Comparison of ENCODE assay signal across 8 cellular contexts in genomic region chr10:112389147-112389822, GRCh38. TPM values are rescaled to one million over a fixed set of nuclear protein-coding genes. Genes with fewer than 3 reads are reported as not detected.
DNase-seq lines count a peak whose midpoint lies in the region; ATAC-seq and TF ChIP-seq lines count a peak whose summit lies in the region.

No MANE protein-coding gene starts in this region.

- H3K36me3 ChIP-seq in OCI-LY1 (ENCODE audit: insufficient read depth, low read length) (no peaks in the 10 kb centered on the region), mammary epithelial cell (ENCODE audit: insufficient read depth, low read length) (no peaks in the 10 kb centered on the region), aorta (ENCODE audit: control insufficient read depth in 1 of 2, insufficient read depth in 2 of 2, low read length in 1 of 2) (no peaks in the 10 kb centered on the region)

- peak overlapping the region; percentile 23; the same call in 1 of the 2 replicates for H3K4me2 ChIP-seq in OCI-LY1 (ENCODE audit: low read length)
- H3K4me2 ChIP-seq in mammary epithelial cell (ENCODE audit: insufficient read depth, low read depth, low read length) = peak overlapping the region; percentile 12

- peak overlapping the region; percentile 37 for H3K4me3 Mint-ChIP-seq in memory B cell

- H3K27ac Mint-ChIP-seq in memory B cell = peak overlapping the region; percentile 94

- no peaks in the 10 kb centered on the region for H3K9me3 Mint-ChIP-seq in memory B cell

- in situ Hi-C loops in mammary epithelial cell (cut with MboI; ENCODE audit: low sequenced_read_pairs in 2 of 2) = no loop called here

- peaks cover 27% of the 10 kb centered on the region for H3K4me1 Mint-ChIP-seq in memory B cell

- ATAC-seq in GM18858 (IDR thresholded peaks at IDR 0.05; ENCODE audit: unreplicated experiment) (peak; percentile 55), HG02840 (IDR thresholded peaks at IDR 0.05; ENCODE audit: low FRiP score, unreplicated experiment) (peak; percentile 84), memory B cell (ENCODE audit: low read depth) (peak; percentile 96), aorta (ENCODE audit: low FRiP score) (peak; percentile 65)

- no peaks in the 10 kb centered on the region for H3K9me2 ChIP-seq in OCI-LY1 (ENCODE audit: low read depth, low read length)

- no peaks in the 10 kb centered on the region for H3F3A ChIP-seq in OCI-LY1 (ENCODE audit: insufficient read depth, low read length)

- H3K9me3 ChIP-seq in OCI-LY1 (ENCODE audit: low read length) = no peaks in the 10 kb centered on the region
- H3K9me3 ChIP-seq in mammary epithelial cell (replicated peaks; ENCODE audit: insufficient read depth, low read length) = no peaks in the 10 kb centered on the region
- H3K9me3 ChIP-seq in aorta (ENCODE audit: control insufficient read depth, low read length) = no peaks in the 10 kb centered on the region

- CTCF ChIA-PET in mammary epithelial cell (lab: Charles Lee; ENCODE audit: low non-redundant PET) = no interaction called here

- H3K27me3 ChIP-seq in OCI-LY1 (ENCODE audit: insufficient read depth, low read length) = no peaks in the 10 kb centered on the region
- H3K27me3 ChIP-seq in mammary epithelial cell (ENCODE audit: insufficient read depth, low read length) = peaks cover 2% of the 10 kb centered on the region
- no peaks in the 10 kb centered on the region for H3K27me3 ChIP-seq in aorta (ENCODE audit: control insufficient read depth in 1 of 2, insufficient read depth in 2 of 2, low read length in 1 of 2)
- peaks cover 0 to 11% (median 0%) of the 10 kb centered on the region in 45 donors for H3K27me3 ChIP-seq in dorsolateral prefrontal cortex

- H3K36me3 Mint-ChIP-seq in memory B cell = peaks cover 5% of the 10 kb centered on the region

- no peak overlapping the region for H3K9ac ChIP-seq in OCI-LY1 (ENCODE audit: low read length)
- no peak overlapping the region for H3K9ac ChIP-seq in mammary epithelial cell (ENCODE audit: insufficient read depth, low read length)

- DNase-seq in mammary epithelial cell (peak; percentile 62), memory B cell (ENCODE audit: low spot score in 2 of 2) (peak in 1 of 2 donors; percentile 36), aorta (peak in 1 of 2 donors; percentile 66), occipital lobe (lab: John Stamatoyannopoulos, UW) (no peak), dorsolateral prefrontal cortex (no peak)

- intact Hi-C loops in mammary epithelial cell (cut with micrococcal nuclease) (no loop called here), aorta (cut with DNase I) (no loop called here), dorsolateral prefrontal cortex (cut with DNase I) (no loop called here)

- TF ChIP-seq CTCF in OCI-LY1 (IDR thresholded peaks at IDR 0.05; ENCODE audit: low read length) = no peak
- no peak for TF ChIP-seq CTCF in mammary epithelial cell (conservative IDR thresholded peaks at IDR 0.05 in 1 of 2, IDR thresholded peaks at IDR 0.05 in 1 of 2; ENCODE audit: extremely low read depth in 1 of 2, insufficient read depth in 1 of 2, low read depth in 1 of 2, low read length in 2 of 2)
- TF ChIP-seq CTCF in dorsolateral prefrontal cortex (IDR thresholded peaks at IDR 0.05 in 54 of 56, conservative IDR thresholded peaks at IDR 0.05 in 2 of 56; ENCODE audit: low read depth in 1 of 56, partially characterized antibody in 56 of 56) = no peak

- 66% methylated on average over 8 of the region's 8 CpGs for WGBS in mammary epithelial cell (ENCODE audit: low coverage, missing lambda C conversion rate)
- WGBS in aorta, 2 donors = 42% methylated on average over 8 of the region's 8 CpGs

- H3K79me2 ChIP-seq in OCI-LY1 (ENCODE audit: insufficient read depth, low read length) (0 out of 2 replicates have a peak, but pooled peaks cover 8% of the 10 kb centered on the region), mammary epithelial cell (ENCODE audit: insufficient read depth, low read length) (no peaks in the 10 kb centered on the region)

- H4K20me1 ChIP-seq in OCI-LY1 (ENCODE audit: insufficient read depth, low read length) (no peaks in the 10 kb centered on the region), mammary epithelial cell (ENCODE audit: insufficient read depth, low read length) (no peaks in the 10 kb centered on the region)

- H3K27me3 Mint-ChIP-seq in memory B cell = no peaks in the 10 kb centered on the region

- H3K4me1 ChIP-seq in OCI-LY1 (ENCODE audit: insufficient read depth, low read length, severe bottlenecking) (peaks cover 9% of the 10 kb centered on the region), mammary epithelial cell (ENCODE audit: insufficient read depth, low read length) (peaks cover 9% of the 10 kb centered on the region), aorta (ENCODE audit: control insufficient read depth in 1 of 2, insufficient read depth in 2 of 2, low read length in 2 of 2) (no peaks in the 10 kb centered on the region)

- no peak overlapping the region for H2AFZ ChIP-seq in OCI-LY1 (ENCODE audit: low read length)
- peak overlapping the region; percentile 69 for H2AFZ ChIP-seq in mammary epithelial cell (ENCODE audit: low read depth, low read length)

- no TSS peak for BruUV-seq in mammary epithelial cell (replicated peaks; lab: Mats Ljungman, UMichigan)

- H3K4me3 ChIP-seq in OCI-LY1 (ENCODE audit: low read depth, low read length, poor library complexity, severe bottlenecking) (no peak overlapping the region), mammary epithelial cell (replicated peaks in 1 of 3; ENCODE audit: insufficient read depth in 1 of 3, low read depth in 2 of 3, low read length in 3 of 3) (no peak overlapping the region), aorta (ENCODE audit: low read length in 2 of 2) (no peak overlapping the region), dorsolateral prefrontal cortex (no peak overlapping the region)

- H3K27ac ChIP-seq in OCI-LY1 (ENCODE audit: low read depth, low read length, poor library complexity, severe bottlenecking) = no peak overlapping the region
- H3K27ac ChIP-seq in mammary epithelial cell (ENCODE audit: insufficient read depth, low read depth, low read length) = no peak overlapping the region
- no peak overlapping the region for H3K27ac ChIP-seq in aorta (ENCODE audit: low read depth in 1 of 2, low read length in 2 of 2)
- H3K27ac ChIP-seq in dorsolateral prefrontal cortex = peak overlapping the region in 6 of 59 donors; percentile 3 to 51 (median 22)

- dilution Hi-C loops in mammary epithelial cell (cut with HindIII; ENCODE audit: low sequenced_read_pairs) = no loop called here

RNA-seq across cellular contexts. Expression of gene ACSL5, which starts 15.4 kb away (rescaled TPM):
- total RNA-seq in mammary epithelial cell = under 1 TPM in 1 of 2 donors, not detected in 1; 0.17 TPM
- polyA plus RNA-seq in mammary epithelial cell = 0.23 TPM
- not detected for polyA minus RNA-seq in mammary epithelial cell
- total RNA-seq in aorta = 10 to 100 TPM; 13.4 to 18.4 TPM
- 10 to 100 TPM in 1 of 2 donors, under 1 TPM in 1; 0.92 to 18.7 TPM for polyA plus RNA-seq in aorta
- 3.0 TPM for total RNA-seq in occipital lobe
- 10 to 100 TPM in 55 of 120 experiments, 1 to 10 TPM in 65; 3.2 to 25.6 (median 9.6) TPM for total RNA-seq in dorsolateral prefrontal cortex

RNA-seq across cellular contexts. Expression of gene ZDHHC6, which starts 57.4 kb away (rescaled TPM):
- total RNA-seq in mammary epithelial cell (10 to 100 TPM; 18.3 to 37.7 TPM), aorta (10 to 100 TPM; 27.7 to 28.7 TPM), occipital lobe (28.4 TPM), dorsolateral prefrontal cortex (10 to 100 TPM; 18.7 to 37.2 (median 26.1) TPM)
- polyA plus RNA-seq in mammary epithelial cell (21.4 TPM), aorta (10 to 100 TPM; 24.8 to 41.7 TPM)
- 7.8 TPM for polyA minus RNA-seq in mammary epithelial cell

RNA-seq across cellular contexts. Expression of gene VTI1A, which starts 57.7 kb away (rescaled TPM):
- total RNA-seq in mammary epithelial cell = 10 to 100 TPM; 39.3 to 41.2 TPM
- 10.9 TPM for polyA plus RNA-seq in mammary epithelial cell
- polyA minus RNA-seq in mammary epithelial cell = 10.5 TPM
- 10 to 100 TPM; 37.4 to 43.1 TPM for total RNA-seq in aorta
- polyA plus RNA-seq in aorta = 1 to 10 TPM; 8.6 to 9.0 TPM
- 70.0 TPM for total RNA-seq in occipital lobe
- total RNA-seq in dorsolateral prefrontal cortex = 10 to 100 TPM; 48.2 to 97.0 (median 70.2) TPM
